In genomic region chr1:223531742-223532341, GRCh38 we compare ENCODE assay signal across 8 cellular contexts.
DNase-seq lines count a peak whose midpoint lies in the region; ATAC-seq, FAIRE-seq and TF ChIP-seq lines count a peak whose summit lies in the region.

No MANE protein-coding gene starts in this region.

- H3K27ac ChIP-seq in SK-N-SH (ENCODE audit: low read depth in 2 of 2, low read length in 1 of 2) = no peak overlapping the region
- H3K27ac ChIP-seq in kidney (ENCODE audit: low read depth in 2 of 2, low read length in 2 of 2) = no peak overlapping the region

- peaks cover 15% of the 10 kb centered on the region for H3K4me1 Mint-ChIP-seq in brain

- H3K27me3 ChIP-seq in MG63 = no peaks in the 10 kb centered on the region; the same call in 1 of the 2 replicates
- peaks cover 11% of the 10 kb centered on the region; the same call in 1 of the 2 replicates for H3K27me3 ChIP-seq in SK-N-SH (ENCODE audit: insufficient read depth)

- H3K4me1 ChIP-seq in SK-N-SH (ENCODE audit: control insufficient read depth in 1 of 2, insufficient read depth in 2 of 2, low read depth in 1 of 2, low read length in 1 of 2) (no peaks in the 10 kb centered on the region), kidney (ENCODE audit: control insufficient read depth in 1 of 2, insufficient read depth in 1 of 2, low read depth in 1 of 2, low read length in 2 of 2) (no peaks in the 10 kb centered on the region)

- no peak for FAIRE-seq in kidney (lab: Jason Lieb, UNC)

- POLR2A ChIA-PET in SK-N-SH (lab: Yijun Ruan, JAX) = no interaction called here

- TF ChIP-seq EP300 in SK-N-SH (IDR thresholded peaks at IDR 0.05; ENCODE audit: borderline replicate concordance in 1 of 2, low read depth in 1 of 2, low read length in 1 of 2) = no peak

- DNase-seq in AML-193 (lab: John Stamatoyannopoulos, UW) (peak; percentile 32 to 33), MG63 (peak; percentile 50), SK-N-SH (peak; percentile 59), kidney (no peak), NCI-H2171 treated with DMSO at 0.1 percent for 48 hours (lab: John Stamatoyannopoulos, UW) (no peak)
- peak in 2 of 3 experiments; percentile 18 to 53 for DNase-seq in stimulated activated CD4-positive, alpha-beta T cell treated with anti-CD3 and anti-CD28 coated beads, TNF-alpha, amount 100 ng/mL, for 24 hours (ENCODE audit: low read depth in 3 of 3)

- TF ChIP-seq RAD21 in SK-N-SH (IDR thresholded peaks at IDR 0.05; ENCODE audit: low read length) = peak; percentile 65

- H4K20me1 ChIP-seq in SK-N-SH (ENCODE audit: insufficient read depth) = no peaks in the 10 kb centered on the region

- peaks cover 23% of the 10 kb centered on the region for H3K27me3 Mint-ChIP-seq in brain

- H3K79me2 ChIP-seq in SK-N-SH (ENCODE audit: insufficient read depth) = no peaks in the 10 kb centered on the region

- H3F3A ChIP-seq in SK-N-SH (replicated peaks; ENCODE audit: insufficient read depth) = no peaks in the 10 kb centered on the region

- H3K9me2 ChIP-seq in SK-N-SH = no peaks in the 10 kb centered on the region

- peaks cover 0 to 12% (median 3%) of the 10 kb centered on the region in 5 experiments for H3K9me3 Mint-ChIP-seq in brain

- H3K27ac Mint-ChIP-seq in brain = no peak overlapping the region

- H3K4me3 Mint-ChIP-seq in brain = no peak overlapping the region

- H3K36me3 ChIP-seq in MG63 (no peaks in the 10 kb centered on the region), SK-N-SH (replicated peaks in 1 of 2; ENCODE audit: control insufficient read depth in 1 of 2, insufficient read depth in 2 of 2, low read length in 1 of 2) (no peaks in the 10 kb centered on the region), kidney (ENCODE audit: control insufficient read depth in 1 of 2, insufficient read depth in 2 of 2, low read length in 2 of 2) (no peaks in the 10 kb centered on the region)

- H3K4me2 ChIP-seq in SK-N-SH = no peak overlapping the region

- CTCF ChIA-PET in SK-N-SH (lab: Yijun Ruan, JAX) = interaction anchor here (0.6 to 3.8 kb wide), 15 partner anchors 10 to 396 kb away, joined by 3 to 28 read pairs (median 5); no protein-coding TSS in a partner anchor

- 37% methylated on average over 11 of the region's 11 CpGs for WGBS in SK-N-SH (ENCODE audit: low lambda C conversion rate)

- no peak overlapping the region for H3K4me3 ChIP-seq in MG63
- no peak overlapping the region for H3K4me3 ChIP-seq in SK-N-SH (ENCODE audit: low read depth in 2 of 2, low read length in 1 of 2)
- H3K4me3 ChIP-seq in kidney (ENCODE audit: low read length in 2 of 2) = no peak overlapping the region

- peak; percentile 65 for TF ChIP-seq CTCF in SK-N-SH (IDR thresholded peaks at IDR 0.05)
- TF ChIP-seq CTCF in brain (conservative IDR thresholded peaks at IDR 0.05) = peak; percentile 53 to 71
- TF ChIP-seq CTCF in kidney (IDR thresholded peaks at IDR 0.05; ENCODE audit: borderline replicate concordance, extremely low read depth, insufficient read depth) = peak; percentile 61

- no peaks in the 10 kb centered on the region for H3K36me3 Mint-ChIP-seq in brain

- H3K9me3 ChIP-seq in MG63 = peaks cover 10% of the 10 kb centered on the region
- H3K9me3 ChIP-seq in SK-N-SH = no peaks in the 10 kb centered on the region
- H3K9me3 ChIP-seq in kidney (ENCODE audit: control insufficient read depth in 1 of 2, low read length in 2 of 2) = peaks cover 0 to 3% of the 10 kb centered on the region in 2 donors

- H3K9ac ChIP-seq in SK-N-SH (no peak overlapping the region), kidney (ENCODE audit: low read length in 2 of 2) (no peak overlapping the region)

- intact Hi-C loops in kidney (cut with DNase I) = no loop called here

- H2AFZ ChIP-seq in SK-N-SH (ENCODE audit: low read depth) = no peak overlapping the region

- ATAC-seq in GM18868 (IDR thresholded peaks at IDR 0.05; ENCODE audit: unreplicated experiment) = peak; percentile 50

TF ChIP-seq in SK-N-SH, 30 proteins besides CTCF, POLR2A, EP300 and RAD21:
- TF ChIP-seq NRF1 (IDR thresholded peaks at IDR 0.05; ENCODE audit: low read depth, low read length) (no peak), SMC3 (IDR thresholded peaks at IDR 0.05; ENCODE audit: low read depth, low read length) (peak; percentile 58)
TF ChIP-seq in SK-N-SH: peak in this region for 1.

Comparison
In these comparisons a context has a peak if more than half of its experiments do, and no peak if none do; other contexts are left out.
1. DNase-seq: peak in AML-193 (2 of 2), MG63 (single experiment), SK-N-SH (single experiment) and stimulated activated CD4-positive, alpha-beta T cell treated with anti-CD3 and anti-CD28 coated beads, TNF-alpha, amount 100 ng/mL, for 24 hours (2 of 3); none in kidney (single experiment) and NCI-H2171 treated with DMSO at 0.1 percent for 48 hours (single experiment).
2. Peak in every context shown above with its lines, with median percentiles within 50 percentile points of each other: CTCF ChIP-seq.